Comparison of ENCODE assay signal across 17 cellular contexts in genomic region chr14:50014809-50015208, GRCh38.
DNase-seq lines count a peak whose midpoint lies in the region; ATAC-seq and TF ChIP-seq lines count a peak whose summit lies in the region.
"Had no signal": no experiment of that assay in that cellular context is flagged by ENCODE, and none has a peak within 500 bp of the region (broad histone marks: within the 10 kb centered on the region; RNA-seq: fewer than 3 reads in every experiment).

No MANE protein-coding gene starts in this region.

- H3K9me3 ChIP-seq in PC-9 (ENCODE audit: insufficient read depth, low read depth) (no peaks in the 10 kb centered on the region), smooth muscle cell (replicated peaks; ENCODE audit: low read depth) (no peaks in the 10 kb centered on the region), esophagus muscularis mucosa (peaks cover 0 to 3% (median 0%) of the 10 kb centered on the region in 4 donors)
- H3K9me3 ChIP-seq: BE2C, MG63, SJCRH30 had no signal

- intact Hi-C loops in activated CD4-positive, alpha-beta T cell treated with anti-CD3 and anti-CD28 coated beads, Interleukin-2, amount 10 ng/mL, durations not matched to agents 24 days and 14 days (cut with micrococcal nuclease): no loop called here
- intact Hi-C loops in PC-9 (cut with micrococcal nuclease; ENCODE audit: unreplicated experiment): no loop called here
- intact Hi-C loops in dendritic cell treated with granulocyte-macrophage colony-stimulating factor and Interleukin-4, amounts not matched to agents 40 ng/mL and 50 ng/mL, for 4 days (cut with micrococcal nuclease): no loop called here
- intact Hi-C loops in esophagus muscularis mucosa (cut with DNase I): no loop called here

- H2AFZ ChIP-seq in PC-9: no peak overlapping the region
- H2AFZ ChIP-seq in smooth muscle cell (ENCODE audit: low read depth): no peak overlapping the region

- no peak for TF ChIP-seq CTCF in PC-9 (conservative IDR thresholded peaks at IDR 0.05)
- TF ChIP-seq CTCF in smooth muscle cell (IDR thresholded peaks at IDR 0.05; ENCODE audit: borderline replicate concordance, insufficient read depth, poor library complexity, severe bottlenecking): no peak
- TF ChIP-seq CTCF in esophagus muscularis mucosa (IDR thresholded peaks at IDR 0.05): no peak

- H3K4me3 Mint-ChIP-seq in activated CD4-positive, alpha-beta T cell treated with anti-CD3 and anti-CD28 coated beads, Interleukin-2, amount 10 ng/mL, durations not matched to agents 24 days and 14 days: no peak overlapping the region
- no peak overlapping the region for H3K4me3 Mint-ChIP-seq in activated CD4-positive, alpha-beta T cell treated with anti-CD3 and anti-CD28 coated beads, Interleukin-2, amount 10 ng/mL, durations not matched to agents 7 days and 5 days
- H3K4me3 Mint-ChIP-seq in dendritic cell treated with granulocyte-macrophage colony-stimulating factor and Interleukin-4, amounts not matched to agents 40 ng/mL and 50 ng/mL, for 4 days: no peak overlapping the region
- H3K4me3 Mint-ChIP-seq: CD8-positive, alpha-beta T cell had no signal

- H3K4me1 Mint-ChIP-seq in activated CD4-positive, alpha-beta T cell treated with anti-CD3 and anti-CD28 coated beads, Interleukin-2, amount 10 ng/mL, durations not matched to agents 24 days and 14 days: peaks cover 29% of the 10 kb centered on the region
- H3K4me1 Mint-ChIP-seq in activated CD4-positive, alpha-beta T cell treated with anti-CD3 and anti-CD28 coated beads, Interleukin-2, amount 10 ng/mL, durations not matched to agents 7 days and 5 days: peaks cover 39% of the 10 kb centered on the region
- H3K4me1 Mint-ChIP-seq in dendritic cell treated with granulocyte-macrophage colony-stimulating factor and Interleukin-4, amounts not matched to agents 40 ng/mL and 50 ng/mL, for 4 days (ENCODE audit: low read depth): peaks cover 33% of the 10 kb centered on the region

- H4K20me1 ChIP-seq in PC-9 (ENCODE audit: insufficient read depth): no peaks in the 10 kb centered on the region
- no peaks in the 10 kb centered on the region for H4K20me1 ChIP-seq in smooth muscle cell (ENCODE audit: low read depth)

- 0 out of 2 replicates have a peak, but pooled peaks cover 5% of the 10 kb centered on the region for H3K79me2 ChIP-seq in PC-9 (ENCODE audit: low read depth)
- no peaks in the 10 kb centered on the region for H3K79me2 ChIP-seq in smooth muscle cell (ENCODE audit: low read depth)

- POLR2A ChIA-PET in activated CD4-positive, alpha-beta T cell treated with anti-CD3 and anti-CD28 coated beads, Interleukin-2, amount 10 ng/mL, durations not matched to agents 7 days and 5 days (lab: Charles Lee): interaction anchor here (0.9 kb wide), 1 partner anchor 24 kb away, joined by 3 read pairs; no protein-coding TSS in a partner anchor
- POLR2A ChIA-PET in PC-9 (lab: Charles Lee; ENCODE audit: unreplicated experiment): no interaction called here

- H3K9ac ChIP-seq in smooth muscle cell (ENCODE audit: low read depth): no peak overlapping the region

- DNase-seq in activated CD4-positive, alpha-beta T cell treated with anti-CD3 and anti-CD28 coated beads, Interleukin-2, amount 10 ng/mL, durations not matched to agents 24 days and 14 days: no peak
- no peak for DNase-seq in activated CD4-positive, alpha-beta T cell treated with anti-CD3 and anti-CD28 coated beads, Interleukin-2, amount 10 ng/mL, durations not matched to agents 7 days and 5 days
- DNase-seq in PC-9: no peak
- no peak for DNase-seq in smooth muscle cell (lab: John Stamatoyannopoulos, UW; ENCODE audit: unreplicated experiment)
- no peak for DNase-seq in esophagus muscularis mucosa (ENCODE audit: extremely low spot score)
- DNase-seq: BE2C; CD8-positive, alpha-beta T cell; DND-41; Karpas-422; MG63; NCI-H1092; NCI-H524 treated with DMSO at 0.1 percent for 48 hours; SJCRH30 had no signal

- ATAC-seq in GM21529 (IDR thresholded peaks at IDR 0.05; ENCODE audit: unreplicated experiment) (no peak), HG03442 (IDR thresholded peaks at IDR 0.05; ENCODE audit: unreplicated experiment) (no peak)
- ATAC-seq: CD8-positive, alpha-beta T cell had no signal

- no peaks in the 10 kb centered on the region for H3K9me2 ChIP-seq in PC-9 (ENCODE audit: insufficient read depth)

- BruUV-seq in PC-9 (replicated peaks; lab: Mats Ljungman, UMichigan): no TSS peak

- peak overlapping the region; percentile 21 for H3K27ac Mint-ChIP-seq in activated CD4-positive, alpha-beta T cell treated with anti-CD3 and anti-CD28 coated beads, Interleukin-2, amount 10 ng/mL, durations not matched to agents 24 days and 14 days
- no peak overlapping the region for H3K27ac Mint-ChIP-seq in activated CD4-positive, alpha-beta T cell treated with anti-CD3 and anti-CD28 coated beads, Interleukin-2, amount 10 ng/mL, durations not matched to agents 7 days and 5 days
- peak overlapping the region; percentile 20 for H3K27ac Mint-ChIP-seq in dendritic cell treated with granulocyte-macrophage colony-stimulating factor and Interleukin-4, amounts not matched to agents 40 ng/mL and 50 ng/mL, for 4 days

- TF ChIP-seq EP300 in esophagus muscularis mucosa (IDR thresholded peaks at IDR 0.05): no peak

- no peak overlapping the region for H3K4me3 ChIP-seq in PC-9
- no peak overlapping the region for H3K4me3 ChIP-seq in smooth muscle cell
- no peak overlapping the region for H3K4me3 ChIP-seq in esophagus muscularis mucosa
- H3K4me3 ChIP-seq: MG63, SJCRH30 had no signal

- peaks cover 57% of the 10 kb centered on the region for H3F3A ChIP-seq in PC-9 (ENCODE audit: insufficient read depth, low read depth)
- no peaks in the 10 kb centered on the region for H3F3A ChIP-seq in smooth muscle cell (ENCODE audit: low read depth)

- H3K36me3 Mint-ChIP-seq in activated CD4-positive, alpha-beta T cell treated with anti-CD3 and anti-CD28 coated beads, Interleukin-2, amount 10 ng/mL, durations not matched to agents 24 days and 14 days (ENCODE audit: low read depth): peaks cover 38% of the 10 kb centered on the region
- peaks cover 43% of the 10 kb centered on the region for H3K36me3 Mint-ChIP-seq in activated CD4-positive, alpha-beta T cell treated with anti-CD3 and anti-CD28 coated beads, Interleukin-2, amount 10 ng/mL, durations not matched to agents 7 days and 5 days (ENCODE audit: low read depth)
- peaks cover 5% of the 10 kb centered on the region for H3K36me3 Mint-ChIP-seq in dendritic cell treated with granulocyte-macrophage colony-stimulating factor and Interleukin-4, amounts not matched to agents 40 ng/mL and 50 ng/mL, for 4 days (ENCODE audit: low read depth)

- H3K9me3 Mint-ChIP-seq in activated CD4-positive, alpha-beta T cell treated with anti-CD3 and anti-CD28 coated beads, Interleukin-2, amount 10 ng/mL, durations not matched to agents 24 days and 14 days: peaks cover 3% of the 10 kb centered on the region
- H3K9me3 Mint-ChIP-seq in activated CD4-positive, alpha-beta T cell treated with anti-CD3 and anti-CD28 coated beads, Interleukin-2, amount 10 ng/mL, durations not matched to agents 7 days and 5 days: peaks cover 10% of the 10 kb centered on the region
- H3K9me3 Mint-ChIP-seq in dendritic cell treated with granulocyte-macrophage colony-stimulating factor and Interleukin-4, amounts not matched to agents 40 ng/mL and 50 ng/mL, for 4 days: peaks cover 16% of the 10 kb centered on the region
- H3K9me3 Mint-ChIP-seq: CD8-positive, alpha-beta T cell had no signal

- H3K27me3 ChIP-seq in PC-9 (ENCODE audit: insufficient read depth, low read depth): no peaks in the 10 kb centered on the region
- H3K27me3 ChIP-seq in smooth muscle cell (ENCODE audit: low read depth): no peaks in the 10 kb centered on the region
- H3K27me3 ChIP-seq in esophagus muscularis mucosa: no peaks in the 10 kb centered on the region
- H3K27me3 ChIP-seq: BE2C, MG63, SJCRH30 had no signal

- CTCF ChIA-PET in activated CD4-positive, alpha-beta T cell treated with anti-CD3 and anti-CD28 coated beads, Interleukin-2, amount 10 ng/mL, durations not matched to agents 7 days and 5 days (lab: Charles Lee): interaction anchor here (1.0 kb wide), 1 partner anchor 12 kb away, joined by 3 read pairs; no protein-coding TSS in a partner anchor
- CTCF ChIA-PET in PC-9 (lab: Charles Lee): no interaction called here

- H3K36me3 ChIP-seq in PC-9 (ENCODE audit: low read depth) (no peaks in the 10 kb centered on the region), smooth muscle cell (ENCODE audit: low read depth) (no peaks in the 10 kb centered on the region), esophagus muscularis mucosa (no peaks in the 10 kb centered on the region)
- H3K36me3 ChIP-seq: BE2C, MG63, SJCRH30 had no signal

- H3K27ac ChIP-seq in PC-9 (peak overlapping the region; percentile 96), smooth muscle cell (ENCODE audit: low read depth) (peak overlapping the region; percentile 80), esophagus muscularis mucosa (replicated peaks in 1 of 4) (no peak overlapping the region)
- H3K27ac ChIP-seq: 22Rv1, SJCRH30 had no signal

- no peak for TF ChIP-seq POLR2A in esophagus muscularis mucosa (IDR thresholded peaks at IDR 0.05; ENCODE audit: low read depth)

- no peaks in the 10 kb centered on the region for H3K27me3 Mint-ChIP-seq in activated CD4-positive, alpha-beta T cell treated with anti-CD3 and anti-CD28 coated beads, Interleukin-2, amount 10 ng/mL, durations not matched to agents 24 days and 14 days
- H3K27me3 Mint-ChIP-seq in activated CD4-positive, alpha-beta T cell treated with anti-CD3 and anti-CD28 coated beads, Interleukin-2, amount 10 ng/mL, durations not matched to agents 7 days and 5 days: no peaks in the 10 kb centered on the region
- peaks cover 3% of the 10 kb centered on the region for H3K27me3 Mint-ChIP-seq in dendritic cell treated with granulocyte-macrophage colony-stimulating factor and Interleukin-4, amounts not matched to agents 40 ng/mL and 50 ng/mL, for 4 days

- H3K4me2 ChIP-seq in PC-9: peak overlapping the region; percentile 61
- no peak overlapping the region for H3K4me2 ChIP-seq in smooth muscle cell

- peaks cover 73% of the 10 kb centered on the region for H3K4me1 ChIP-seq in PC-9 (replicated peaks; ENCODE audit: insufficient read depth)
- no peaks in the 10 kb centered on the region for H3K4me1 ChIP-seq in smooth muscle cell (ENCODE audit: low read depth)
- peaks cover 15 to 21% (median 20%) of the 10 kb centered on the region in 4 donors for H3K4me1 ChIP-seq in esophagus muscularis mucosa
- H3K4me1 ChIP-seq: BE2C, SJCRH30 had no signal

Comparison
In these comparisons a context has a peak if more than half of its experiments do, and no peak if none do; other contexts are left out.
1. H3K27ac ChIP-seq: peak in PC-9 (single experiment) and smooth muscle cell (single experiment); none in esophagus muscularis mucosa (0 of 4).